Comparison of ENCODE assay signal across 8 cellular contexts in the genomic region with DNA sequence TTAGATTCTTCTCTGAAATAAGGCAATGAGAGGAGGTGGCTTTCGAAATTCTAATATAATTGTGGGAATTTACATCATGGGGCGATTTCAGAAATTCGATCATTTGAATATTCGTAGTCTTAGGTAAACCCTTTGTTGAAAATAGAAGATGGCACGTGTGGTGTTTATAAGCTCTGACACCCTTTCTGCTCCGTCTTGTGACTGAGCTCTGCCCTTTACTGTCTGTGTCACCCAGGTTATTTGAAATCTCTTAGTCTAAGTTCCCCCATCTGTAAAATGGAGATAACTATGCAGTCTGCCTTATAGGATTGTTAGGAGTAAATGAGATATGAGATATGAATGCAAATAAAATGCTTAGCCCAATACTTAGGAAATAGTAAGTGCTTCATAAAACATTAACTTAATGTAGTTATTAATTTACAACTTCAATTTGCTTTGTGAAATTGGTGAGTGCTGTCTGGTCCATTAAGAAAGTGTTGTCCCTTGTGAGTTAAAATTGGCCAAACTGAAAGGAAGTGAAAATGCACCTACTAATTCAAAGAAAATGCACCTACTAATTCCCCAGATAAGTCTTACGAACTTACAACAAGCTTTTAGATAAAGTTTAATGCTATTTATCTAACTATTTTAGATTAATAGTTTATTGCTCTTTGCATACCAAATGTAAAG. TPM values are rescaled to one million over a fixed set of nuclear protein-coding genes. Genes with fewer than 3 reads are reported as not detected.
A peak's percentile ranks its signal among the peaks of the same experiment; 100 is the strongest.
DNase-seq lines count a peak whose midpoint lies in the region; ATAC-seq, FAIRE-seq and TF ChIP-seq lines count a peak whose summit lies in the region.

No MANE protein-coding gene starts in this region.

- peak overlapping the region; percentile 91 to 95 (median 92) for H3K4me3 Mint-ChIP-seq in brain
- H3K4me3 Mint-ChIP-seq in natural killer cell treated with Interleukin-12 subunit alpha and Interleukin-12 subunit beta and Interleukin-15 and Interleukin-18, amount 100 ng/mL, for 72 hours: peak overlapping the region; percentile 98

- TF ChIP-seq POLR2A in GM12892 (IDR thresholded peaks at IDR 0.05; ENCODE audit: low read depth, low read length): no peak

- no peaks in the 10 kb centered on the region for H3K36me3 Mint-ChIP-seq in brain
- peaks cover 7% of the 10 kb centered on the region for H3K36me3 Mint-ChIP-seq in natural killer cell treated with Interleukin-12 subunit alpha and Interleukin-12 subunit beta and Interleukin-15 and Interleukin-18, amount 100 ng/mL, for 72 hours

- TF ChIP-seq CTCF in GM12864 (IDR thresholded peaks at IDR 0.05; ENCODE audit: low read depth, low read length, missing control alignments) (no peak), brain (conservative IDR thresholded peaks at IDR 0.05) (no peak)

- ATAC-seq in HG03439 (IDR thresholded peaks at IDR 0.05; ENCODE audit: unreplicated experiment) (peak; percentile 23), GM21526 (IDR thresholded peaks at IDR 0.05; ENCODE audit: low FRiP score, unreplicated experiment) (no peak), GM18502 (IDR thresholded peaks at IDR 0.05; ENCODE audit: poor library complexity, unreplicated experiment) (no peak)
- no peak for ATAC-seq in natural killer cell treated with Interleukin-12 subunit alpha and Interleukin-12 subunit beta and Interleukin-15 and Interleukin-18, amount 100 ng/mL, for 72 hours

- H3K9me3 Mint-ChIP-seq in brain: no peaks in the 10 kb centered on the region
- no peaks in the 10 kb centered on the region for H3K9me3 Mint-ChIP-seq in natural killer cell treated with Interleukin-12 subunit alpha and Interleukin-12 subunit beta and Interleukin-15 and Interleukin-18, amount 100 ng/mL, for 72 hours

- H3K4me1 Mint-ChIP-seq in brain: peaks cover 30% of the 10 kb centered on the region
- H3K4me1 Mint-ChIP-seq in natural killer cell treated with Interleukin-12 subunit alpha and Interleukin-12 subunit beta and Interleukin-15 and Interleukin-18, amount 100 ng/mL, for 72 hours (ENCODE audit: low read depth in 2 of 2): peaks cover 41 to 49% of the 10 kb centered on the region in 2 donors

- peaks cover 30% of the 10 kb centered on the region for H3K27me3 Mint-ChIP-seq in brain
- peaks cover 18 to 24% of the 10 kb centered on the region in 2 donors for H3K27me3 Mint-ChIP-seq in natural killer cell treated with Interleukin-12 subunit alpha and Interleukin-12 subunit beta and Interleukin-15 and Interleukin-18, amount 100 ng/mL, for 72 hours

- DNase-seq in GM12864 (ENCODE audit: low read depth) (no peak), GM12892 (ENCODE audit: insufficient read length) (no peak), anterior cingulate cortex (lab: John Stamatoyannopoulos, UW) (no peak)
- no peak for DNase-seq in natural killer cell treated with Interleukin-12 subunit alpha and Interleukin-12 subunit beta and Interleukin-15 and Interleukin-18, amount 100 ng/mL, for 72 hours (ENCODE audit: low spot score)

- peak overlapping the region; percentile 76 for H3K4me3 ChIP-seq in GM12864 (ENCODE audit: low read depth, low read length)

- no peak for FAIRE-seq in GM12892 (lab: Jason Lieb, UNC)

- peak overlapping the region in 1 of 5 experiments; percentile 9 for H3K27ac Mint-ChIP-seq in brain
- H3K27ac Mint-ChIP-seq in natural killer cell treated with Interleukin-12 subunit alpha and Interleukin-12 subunit beta and Interleukin-15 and Interleukin-18, amount 100 ng/mL, for 72 hours: peak overlapping the region; percentile 89 to 91

RNA-seq across cellular contexts. Expression of gene BMAL2, which starts 1.6 kb away (rescaled TPM):
- 4.1 TPM for polyA plus RNA-seq in brain (ENCODE audit: insufficient read depth, low read depth, low replicate concordance)
- 10 to 100 TPM; 26.0 to 34.1 TPM for total RNA-seq in natural killer cell treated with Interleukin-12 subunit alpha and Interleukin-12 subunit beta and Interleukin-15 and Interleukin-18, amount 100 ng/mL, for 72 hours
- polyA plus RNA-seq in GM12892 (2012; ENCODE audit: missing spikeins): 44.5 TPM
